Comparison of ENCODE assay signal across 8 cellular contexts in the genomic region with DNA sequence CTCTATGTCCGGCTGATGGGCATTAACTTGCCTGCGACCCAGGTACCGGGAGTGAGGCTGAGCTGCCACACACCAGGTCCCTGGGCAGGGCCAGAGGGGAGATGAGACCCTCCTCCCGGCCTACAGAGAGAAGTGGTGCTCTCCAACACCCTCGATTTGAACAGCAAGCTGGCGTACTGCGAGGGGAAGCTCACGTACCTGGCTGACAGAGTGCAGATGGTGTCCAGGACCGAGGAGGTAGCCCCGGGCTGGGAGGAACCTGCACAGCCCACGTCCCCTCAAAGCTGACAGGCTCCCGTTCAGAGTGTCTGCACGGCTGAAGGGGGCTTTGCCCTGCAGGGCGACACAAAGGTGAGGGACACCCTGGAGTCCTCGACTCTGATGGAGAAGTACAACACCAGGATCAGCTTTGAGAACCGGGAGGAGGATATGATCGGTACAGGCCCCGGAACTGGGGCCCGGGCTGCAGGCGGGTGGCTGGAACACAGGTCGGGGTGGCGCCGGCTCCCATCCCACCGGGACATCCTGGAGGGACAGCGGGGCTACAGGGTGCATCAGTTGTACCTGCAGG. TPM values are rescaled to one million over a fixed set of nuclear protein-coding genes. Genes with fewer than 3 reads are reported as not detected.
DNase-seq lines count a peak whose midpoint lies in the region; ATAC-seq, FAIRE-seq and TF ChIP-seq lines count a peak whose summit lies in the region.

No MANE protein-coding gene starts in this region.

- peaks cover 30% of the 10 kb centered on the region for H3K4me1 Mint-ChIP-seq in activated CD4-positive, alpha-beta T cell treated with anti-CD3 and anti-CD28 coated beads, Interleukin-2, amount 10 ng/mL, durations not matched to agents 24 days and 14 days

- SMC1A ChIA-PET in GM12878 (lab: Charles Lee; ENCODE audit: uncharacterized antibody, unreplicated experiment) = no interaction called here

- H3K27me3 ChIP-seq in GM12878 (replicated peaks in 1 of 2; ENCODE audit: control insufficient read depth in 2 of 2, insufficient read depth in 2 of 2, low read length in 1 of 2) (no peaks in the 10 kb centered on the region), right lobe of liver (no peaks in the 10 kb centered on the region), tibial nerve (peaks cover 0 to 9% of the 10 kb centered on the region in 2 donors)

- CTCF ChIA-PET in GM12878 (lab: Yijun Ruan, JAX) = interaction anchor here (1.1 to 4.4 kb wide), 9 partner anchors 13 to 387 kb away, joined by 3 to 15 read pairs (median 5); a partner anchor contains a TSS

- in situ Hi-C loops in GM12878 (cut with MboI) = no loop called here

- TF ChIP-seq CTCF in GM12878 (IDR thresholded peaks at IDR 0.05 in 2 of 3, conservative IDR thresholded peaks at IDR 0.05 in 1 of 3; ENCODE audit: control insufficient read depth in 2 of 3, extremely low read depth in 1 of 3, insufficient read depth in 1 of 3, low read depth in 3 of 3, low read length in 3 of 3) (no peak), right lobe of liver (IDR thresholded peaks at IDR 0.05) (no peak), tibial nerve (IDR thresholded peaks at IDR 0.05) (no peak)

- no peak overlapping the region for H2AFZ ChIP-seq in GM12878 (ENCODE audit: control insufficient read depth, low read depth, low read length)

- WGBS in GM12878 (ENCODE audit: insufficient coverage, insufficient replicate concordance, low lambda C conversion rate, missing lambda C conversion rate) = 83% methylated on average over 25 of the region's 25 CpGs
- 67% methylated on average over 4 of the region's 25 CpGs for WGBS in right lobe of liver (ENCODE audit: insufficient coverage, low coverage, low lambda C conversion rate, missing lambda C conversion rate)
- 73 to 76% methylated on average over 24 to 25 of the region's 25 CpGs for WGBS in tibial nerve, 2 donors

- TF ChIP-seq RAD21 in GM12878 (IDR thresholded peaks at IDR 0.05; ENCODE audit: insufficient read depth, low read depth, low read length) = no peak

- peak overlapping the region; percentile 91 for H3K4me3 Mint-ChIP-seq in activated CD4-positive, alpha-beta T cell treated with anti-CD3 and anti-CD28 coated beads, Interleukin-2, amount 10 ng/mL, durations not matched to agents 24 days and 14 days

- no peak for DNase-seq in activated CD4-positive, alpha-beta T cell treated with anti-CD3 and anti-CD28 coated beads, Interleukin-2, amount 10 ng/mL, durations not matched to agents 24 days and 14 days
- no peak for DNase-seq in activated CD4-positive, alpha-beta T cell treated with anti-CD3 and anti-CD28 coated beads, Interleukin-2, amount 50 U/mL, for 48 hours
- DNase-seq in GM12878 (ENCODE audit: low read depth, low spot score) = no peak
- peak in 2 of 3 donors; percentile 44 to 51 for DNase-seq in right lobe of liver
- no peak for DNase-seq in tibial nerve (ENCODE audit: low spot score in 2 of 2)
- no peak for DNase-seq in NCI-H82 treated with DMSO at 0.1 percent for 48 hours (lab: John Stamatoyannopoulos, UW; ENCODE audit: unreplicated experiment)
- no peak for DNase-seq in COR-L47 (lab: John Stamatoyannopoulos, UW)

- H3K79me2 ChIP-seq in GM12878 (ENCODE audit: control insufficient read depth, insufficient read depth, low read length) = peaks cover 36% of the 10 kb centered on the region

- H3K9ac ChIP-seq in GM12878 (ENCODE audit: control insufficient read depth, insufficient read depth, low read length) = peak overlapping the region; percentile 93

- FAIRE-seq in GM12878 (lab: Jason Lieb, UNC) = no peak

- peaks cover 2% of the 10 kb centered on the region for H3K27me3 Mint-ChIP-seq in activated CD4-positive, alpha-beta T cell treated with anti-CD3 and anti-CD28 coated beads, Interleukin-2, amount 10 ng/mL, durations not matched to agents 24 days and 14 days

- H3K4me3 ChIP-seq in GM12878 = peak overlapping the region; percentile 76
- peak overlapping the region; percentile 74 to 92 (median 86) for H3K4me3 ChIP-seq in right lobe of liver
- peak overlapping the region; percentile 78 to 95 (median 86) for H3K4me3 ChIP-seq in tibial nerve

- H3K4me1 ChIP-seq in GM12878 (ENCODE audit: control insufficient read depth, insufficient read depth, low read length) (peaks cover 7% of the 10 kb centered on the region), right lobe of liver (peaks cover 0 to 14% (median 0%) of the 10 kb centered on the region in 4 donors), tibial nerve (peaks cover 0 to 46% (median 23%) of the 10 kb centered on the region in 4 donors)

- H3K36me3 ChIP-seq in GM12878 (ENCODE audit: control insufficient read depth in 2 of 2, insufficient read depth in 2 of 2, low read length in 1 of 2) (peaks cover 0 to 4% of the 10 kb centered on the region in 2 experiments; a peak in 2 of 4 replicates), right lobe of liver (peaks cover 0 to 3% (median 0%) of the 10 kb centered on the region in 4 donors), tibial nerve (peaks cover 0 to 18% (median 0%) of the 10 kb centered on the region in 3 donors)

- POLR2A ChIA-PET in GM12878 (lab: Charles Lee) = interaction anchor here (0.5 to 1.2 kb wide), 7 partner anchors 9 to 344 kb away, joined by 3 to 7 read pairs (median 4); no protein-coding TSS in a partner anchor

- RAD21 ChIA-PET in GM12878 (lab: Charles Lee; ENCODE audit: unreplicated experiment) = interaction anchor here (1.4 kb wide), 1 partner anchor 228 kb away, joined by 4 read pairs; no protein-coding TSS in a partner anchor

- BruUV-seq in GM12878 (replicated peaks; lab: Mats Ljungman, UMichigan) = no TSS peak

- H3K27ac ChIP-seq in GM12878 (ENCODE audit: control insufficient read depth, insufficient read depth) (no peak overlapping the region), right lobe of liver (peak overlapping the region in 1 of 3 donors; percentile 83), tibial nerve (peak overlapping the region in 3 of 4 donors; percentile 60 to 94 (median 84))

- TF ChIP-seq POLR2A in GM12878 (IDR thresholded peaks at IDR 0.05; ENCODE audit: low read depth, low read length) = no peak
- no peak for TF ChIP-seq POLR2A in right lobe of liver (IDR thresholded peaks at IDR 0.05)
- no peak for TF ChIP-seq POLR2A in tibial nerve (IDR thresholded peaks at IDR 0.05)

- H4K20me1 ChIP-seq in GM12878 (ENCODE audit: control insufficient read depth, insufficient read depth) = no peaks in the 10 kb centered on the region

- intact Hi-C loops in activated CD4-positive, alpha-beta T cell treated with anti-CD3 and anti-CD28 coated beads, Interleukin-2, amount 10 ng/mL, durations not matched to agents 24 days and 14 days (cut with micrococcal nuclease) = loop anchor here (2.0 to 10.0 kb wide), 3 partner anchors 14 to 96 kb away; a partner anchor contains a TSS
- intact Hi-C loops in GM12878 (cut with micrococcal nuclease; ENCODE audit: unreplicated experiment) = loop anchor here (10.0 kb wide), 1 partner anchor 78 kb away; a partner anchor contains a TSS
- intact Hi-C loops in right lobe of liver (cut with DNase I) = no loop called here

- peaks cover 22% of the 10 kb centered on the region for H3K36me3 Mint-ChIP-seq in activated CD4-positive, alpha-beta T cell treated with anti-CD3 and anti-CD28 coated beads, Interleukin-2, amount 10 ng/mL, durations not matched to agents 24 days and 14 days (ENCODE audit: low read depth)

- no peak for ATAC-seq in GM12878
- ATAC-seq in right lobe of liver = peak in 1 of 4 donors; percentile 4
- ATAC-seq in HG02884 (IDR thresholded peaks at IDR 0.05; ENCODE audit: unreplicated experiment) = no peak

- H3K27ac Mint-ChIP-seq in activated CD4-positive, alpha-beta T cell treated with anti-CD3 and anti-CD28 coated beads, Interleukin-2, amount 10 ng/mL, durations not matched to agents 24 days and 14 days = peak overlapping the region; percentile 93

- TF ChIP-seq EP300 in GM12878 (IDR thresholded peaks at IDR 0.05; ENCODE audit: borderline replicate concordance in 1 of 2, control insufficient read depth in 1 of 2, low read depth in 2 of 2, low read length in 2 of 2) (no peak), tibial nerve (IDR thresholded peaks at IDR 0.05) (no peak)

- H3K9me3 ChIP-seq in GM12878 (replicated peaks; ENCODE audit: control insufficient read depth, insufficient read depth, low read length) (no peaks in the 10 kb centered on the region), right lobe of liver (no peaks in the 10 kb centered on the region), tibial nerve (no peaks in the 10 kb centered on the region)

- peak overlapping the region; percentile 32 for H3K4me2 ChIP-seq in GM12878 (ENCODE audit: control insufficient read depth, insufficient read depth)

- H3K9me3 Mint-ChIP-seq in activated CD4-positive, alpha-beta T cell treated with anti-CD3 and anti-CD28 coated beads, Interleukin-2, amount 10 ng/mL, durations not matched to agents 24 days and 14 days = no peaks in the 10 kb centered on the region

RNA-seq across cellular contexts. Expression of a gene that starts 1.0 kb away (rescaled TPM):
- total RNA-seq in activated CD4-positive, alpha-beta T cell treated with anti-CD3 and anti-CD28 coated beads, Interleukin-2, amount 10 ng/mL, durations not matched to agents 24 days and 14 days = 116 and 119 TPM in 2 replicates
- total RNA-seq in GM12878 (2013; cell fraction: nucleolus; rRNA removed) = 57.1 and 70.1 TPM in 2 replicates
- 75.9 and 88.4 TPM in 2 replicates for total RNA-seq in GM12878 (2014; rRNA removed)
- total RNA-seq in GM12878 (2014; rRNA removed; fragmentation: Illumina TruSeq; extraction: Trizol) = 38.7 and 44.4 TPM in 2 replicates
- total RNA-seq in GM12878 (2021) = 125 and 134 TPM in 2 replicates
- polyA plus RNA-seq in GM12878 (2011; ENCODE audit: low read depth) = 41.1 TPM
- 25.5 and 45.8 TPM in 2 replicates for polyA plus RNA-seq in GM12878 (2011; rRNA removed)
- polyA plus RNA-seq in GM12878 (2011; cell fraction: cytosol; rRNA removed) = 44.4 and 59.3 TPM in 2 replicates
- polyA plus RNA-seq in GM12878 (2011; cell fraction: nucleus; rRNA removed) = 99.6 and 142 TPM in 2 replicates
- 49.6 and 55.1 TPM in 2 replicates for polyA plus RNA-seq in GM12878 (2012)
- 21.6 and 38.4 TPM in 2 replicates for polyA plus RNA-seq in GM12878 (2014; fragmentation: Illumina TruSeq; extraction: Trizol)
- polyA plus RNA-seq in GM12878 (2014; fragmentation: Nextera tagmentation; extraction: Ambion mirVana) = 1 to 10 TPM; 1.4 to 5.4 TPM
- 84.7 and 92.1 TPM in 2 replicates for polyA plus RNA-seq in GM12878 (2014; rRNA removed)
- 10 to 100 TPM; 16.4 to 41.0 TPM for polyA plus RNA-seq in GM12878 (2016; fragmentation: Nextera tagmentation; extraction: Ambion mirVana)
- polyA minus RNA-seq in GM12878 (2011; rRNA and poly(A)+ RNA removed) = 38.3 and 60.1 TPM in 2 replicates
- 20.6 and 22.6 TPM in 2 replicates for polyA minus RNA-seq in GM12878 (2011; cell fraction: cytosol; rRNA and poly(A)+ RNA removed)
- polyA minus RNA-seq in GM12878 (2011; cell fraction: nucleus; rRNA and poly(A)+ RNA removed) = 27.8 and 54.0 TPM in 2 replicates
- 10 to 100 TPM in 4 of 6 experiments, 1 to 10 TPM in 2; 8.0 to 14.8 (median 12.4) TPM for total RNA-seq in right lobe of liver
- total RNA-seq in tibial nerve = 10 to 100 TPM; 63.0 to 74.5 (median 71.3) TPM

RNA-seq across cellular contexts. Expression of a gene that starts 10.6 kb away (rescaled TPM):
- 0.14 and 0.42 TPM in 2 replicates for total RNA-seq in activated CD4-positive, alpha-beta T cell treated with anti-CD3 and anti-CD28 coated beads, Interleukin-2, amount 10 ng/mL, durations not matched to agents 24 days and 14 days
- 2.4 and 2.5 TPM in 2 replicates for total RNA-seq in GM12878 (2013; cell fraction: nucleolus; rRNA removed)
- not detected in 2 replicates for total RNA-seq in GM12878 (2014; rRNA removed)
- not detected in 2 replicates for total RNA-seq in GM12878 (2014; rRNA removed; fragmentation: Illumina TruSeq; extraction: Trizol)
- 0.27 TPM in 1 of 2 replicates, not detected in the other for total RNA-seq in GM12878 (2021)
- polyA plus RNA-seq in GM12878 (2011; ENCODE audit: low read depth) = not detected
- polyA plus RNA-seq in GM12878 (2011; rRNA removed) = 0.26 and 0.43 TPM in 2 replicates
- polyA plus RNA-seq in GM12878 (2011; cell fraction: cytosol; rRNA removed) = 0.22 TPM in 2 replicates
- polyA plus RNA-seq in GM12878 (2011; cell fraction: nucleus; rRNA removed) = 3.2 and 4.4 TPM in 2 replicates
- 0.51 and 0.93 TPM in 2 replicates for polyA plus RNA-seq in GM12878 (2012)
- 0.04 TPM in 1 of 2 replicates, not detected in the other for polyA plus RNA-seq in GM12878 (2014; fragmentation: Illumina TruSeq; extraction: Trizol)
- polyA plus RNA-seq in GM12878 (2014; fragmentation: Nextera tagmentation; extraction: Ambion mirVana) = not detected
- polyA plus RNA-seq in GM12878 (2014; rRNA removed) = 0.25 and 0.60 TPM in 2 replicates
- polyA plus RNA-seq in GM12878 (2016; fragmentation: Nextera tagmentation; extraction: Ambion mirVana) = 1 to 10 TPM in 1 of 2 experiments, under 1 TPM in 1; 0.55 to 1.2 TPM
- not detected in 2 replicates for polyA minus RNA-seq in GM12878 (2011; rRNA and poly(A)+ RNA removed)
- not detected in 2 replicates for polyA minus RNA-seq in GM12878 (2011; cell fraction: cytosol; rRNA and poly(A)+ RNA removed)
- 0.12 TPM in 1 of 2 replicates, not detected in the other for polyA minus RNA-seq in GM12878 (2011; cell fraction: nucleus; rRNA and poly(A)+ RNA removed)
- total RNA-seq in right lobe of liver = 1 to 10 TPM in 2 of 6 experiments, under 1 TPM in 3, not detected in 1; 0.43 to 1.2 (median 0.74) TPM
- 1 to 10 TPM; 1.5 to 5.1 (median 4.1) TPM for total RNA-seq in tibial nerve

RNA-seq across cellular contexts. Expression of a gene that starts 15.6 kb away (rescaled TPM):
- total RNA-seq in activated CD4-positive, alpha-beta T cell treated with anti-CD3 and anti-CD28 coated beads, Interleukin-2, amount 10 ng/mL, durations not matched to agents 24 days and 14 days = 36.1 and 40.1 TPM in 2 replicates
- total RNA-seq in GM12878 (2013; cell fraction: nucleolus; rRNA removed) = 14.3 and 15.9 TPM in 2 replicates
- total RNA-seq in GM12878 (2014; rRNA removed) (42.5 and 43.1 TPM in 2 replicates), GM12878 (2014; rRNA removed; fragmentation: Illumina TruSeq; extraction: Trizol) (27.4 and 29.2 TPM in 2 replicates), GM12878 (2021) (31.1 and 36.1 TPM in 2 replicates), right lobe of liver (100 to 1,000 TPM in 1 of 6 experiments, 10 to 100 TPM in 5; 46.5 to 105 (median 56.7) TPM), tibial nerve (10 to 100 TPM; 60.7 to 70.8 (median 66.9) TPM)
- 6.3 TPM for polyA plus RNA-seq in GM12878 (2011; ENCODE audit: low read depth)
- polyA plus RNA-seq in GM12878 (2011; rRNA removed) (11.0 and 20.2 TPM in 2 replicates), GM12878 (2014; fragmentation: Illumina TruSeq; extraction: Trizol) (15.2 and 38.1 TPM in 2 replicates), GM12878 (2014; fragmentation: Nextera tagmentation; extraction: Ambion mirVana) (10 to 100 TPM in 1 of 2 experiments, 1 to 10 TPM in 1; 7.8 to 13.3 TPM), GM12878 (2014; rRNA removed) (37.7 and 43.5 TPM in 2 replicates), GM12878 (2016; fragmentation: Nextera tagmentation; extraction: Ambion mirVana) (10 to 100 TPM; 46.7 to 48.6 TPM)
- polyA plus RNA-seq in GM12878 (2011; cell fraction: cytosol; rRNA removed) = 35.8 and 37.1 TPM in 2 replicates
- polyA plus RNA-seq in GM12878 (2011; cell fraction: nucleus; rRNA removed) = 23.1 and 24.7 TPM in 2 replicates
- 20.4 and 25.1 TPM in 2 replicates for polyA plus RNA-seq in GM12878 (2012)
- polyA minus RNA-seq in GM12878 (2011; rRNA and poly(A)+ RNA removed) = 5.8 and 8.3 TPM in 2 replicates
- polyA minus RNA-seq in GM12878 (2011; cell fraction: cytosol; rRNA and poly(A)+ RNA removed) = 3.5 and 4.1 TPM in 2 replicates
- polyA minus RNA-seq in GM12878 (2011; cell fraction: nucleus; rRNA and poly(A)+ RNA removed) = 9.7 and 14.3 TPM in 2 replicates

RNA-seq across cellular contexts. Expression of a gene that starts 35.6 kb away (rescaled TPM):
- 5.7 and 5.9 TPM in 2 replicates for total RNA-seq in activated CD4-positive, alpha-beta T cell treated with anti-CD3 and anti-CD28 coated beads, Interleukin-2, amount 10 ng/mL, durations not matched to agents 24 days and 14 days
- 13.9 and 16.4 TPM in 2 replicates for total RNA-seq in GM12878 (2013; cell fraction: nucleolus; rRNA removed)
- total RNA-seq in GM12878 (2014; rRNA removed) (0.98 and 1.2 TPM in 2 replicates), GM12878 (2014; rRNA removed; fragmentation: Illumina TruSeq; extraction: Trizol) (0.27 and 0.46 TPM in 2 replicates), GM12878 (2021) (1.9 and 2.5 TPM in 2 replicates), right lobe of liver (1 to 10 TPM; 1.7 to 2.8 (median 2.6) TPM), tibial nerve (1 to 10 TPM; 2.0 to 3.9 (median 3.7) TPM)
- 0.25 TPM for polyA plus RNA-seq in GM12878 (2011; ENCODE audit: low read depth)
- polyA plus RNA-seq in GM12878 (2011; rRNA removed) (0.55 and 1.2 TPM in 2 replicates), GM12878 (2014; fragmentation: Illumina TruSeq; extraction: Trizol) (0.06 TPM in 1 of 2 replicates, not detected in the other), GM12878 (2014; fragmentation: Nextera tagmentation; extraction: Ambion mirVana) (not detected), GM12878 (2014; rRNA removed) (1.6 and 2.7 TPM in 2 replicates), GM12878 (2016; fragmentation: Nextera tagmentation; extraction: Ambion mirVana) (under 1 TPM; 0.54 to 0.82 TPM)
- polyA plus RNA-seq in GM12878 (2011; cell fraction: cytosol; rRNA removed) = 0.97 and 1.9 TPM in 2 replicates
- polyA plus RNA-seq in GM12878 (2011; cell fraction: nucleus; rRNA removed) = 35.1 and 40.0 TPM in 2 replicates
- polyA plus RNA-seq in GM12878 (2012) = 1.9 and 2.7 TPM in 2 replicates
- 0.07 and 0.62 TPM in 2 replicates for polyA minus RNA-seq in GM12878 (2011; rRNA and poly(A)+ RNA removed)
- 0.31 and 1.1 TPM in 2 replicates for polyA minus RNA-seq in GM12878 (2011; cell fraction: cytosol; rRNA and poly(A)+ RNA removed)
- polyA minus RNA-seq in GM12878 (2011; cell fraction: nucleus; rRNA and poly(A)+ RNA removed) = 3.6 and 4.8 TPM in 2 replicates

RNA-seq across cellular contexts. Expression of a gene that starts 42.4 kb away (rescaled TPM):
- not detected in 2 replicates for total RNA-seq in activated CD4-positive, alpha-beta T cell treated with anti-CD3 and anti-CD28 coated beads, Interleukin-2, amount 10 ng/mL, durations not matched to agents 24 days and 14 days
- total RNA-seq in GM12878 (2013; cell fraction: nucleolus; rRNA removed) = 0.33 TPM in 1 of 2 replicates, not detected in the other
- total RNA-seq in GM12878 (2014; rRNA removed) = 0.22 TPM in 1 of 2 replicates, not detected in the other
- not detected in 2 replicates for total RNA-seq in GM12878 (2014; rRNA removed; fragmentation: Illumina TruSeq; extraction: Trizol)
- total RNA-seq in GM12878 (2021) = not detected in 2 replicates
- not detected for polyA plus RNA-seq in GM12878 (2011; ENCODE audit: low read depth)
- not detected in 2 replicates for polyA plus RNA-seq in GM12878 (2011; rRNA removed)
- 0.05 TPM in 1 of 2 replicates, not detected in the other for polyA plus RNA-seq in GM12878 (2011; cell fraction: cytosol; rRNA removed)
- polyA plus RNA-seq in GM12878 (2011; cell fraction: nucleus; rRNA removed) = 0.04 TPM in 1 of 2 replicates, not detected in the other
- 0.13 and 0.23 TPM in 2 replicates for polyA plus RNA-seq in GM12878 (2012)
- polyA plus RNA-seq in GM12878 (2014; fragmentation: Illumina TruSeq; extraction: Trizol) = not detected in 2 replicates
- not detected for polyA plus RNA-seq in GM12878 (2014; fragmentation: Nextera tagmentation; extraction: Ambion mirVana)
- 0.11 TPM in 1 of 2 replicates, not detected in the other for polyA plus RNA-seq in GM12878 (2014; rRNA removed)
- under 1 TPM; 0.37 to 0.50 TPM for polyA plus RNA-seq in GM12878 (2016; fragmentation: Nextera tagmentation; extraction: Ambion mirVana)
- not detected in 2 replicates for polyA minus RNA-seq in GM12878 (2011; rRNA and poly(A)+ RNA removed)
- not detected in 2 replicates for polyA minus RNA-seq in GM12878 (2011; cell fraction: cytosol; rRNA and poly(A)+ RNA removed)
- polyA minus RNA-seq in GM12878 (2011; cell fraction: nucleus; rRNA and poly(A)+ RNA removed) = not detected in 2 replicates
- not detected for total RNA-seq in right lobe of liver
- total RNA-seq in tibial nerve = not detected

Comparison
In these comparisons a context has a peak if more than half of its experiments do, and no peak if none do; other contexts are left out.
1. DNase-seq: peak in right lobe of liver (2 of 3); none in activated CD4-positive, alpha-beta T cell treated with anti-CD3 and anti-CD28 coated beads, Interleukin-2, amount 10 ng/mL, durations not matched to agents 24 days and 14 days (single experiment), activated CD4-positive, alpha-beta T cell treated with anti-CD3 and anti-CD28 coated beads, Interleukin-2, amount 50 U/mL, for 48 hours (0 of 2), GM12878 (single experiment), tibial nerve (0 of 2), NCI-H82 treated with DMSO at 0.1 percent for 48 hours (single experiment) and COR-L47 (single experiment).
2. intact Hi-C loops: an anchor here in activated CD4-positive, alpha-beta T cell treated with anti-CD3 and anti-CD28 coated beads, Interleukin-2, amount 10 ng/mL, durations not matched to agents 24 days and 14 days (2.0 to 10.0 kb wide) and GM12878 (10.0 kb wide); none called in right lobe of liver.
3. Peak in every context shown above with its lines, with median percentiles within 50 percentile points of each other: H3K4me3 ChIP-seq.